In genomic region chr1:54453509-54453908, GRCh38 we compare ENCODE assay signal across 21 cellular contexts. TPM values are rescaled to one million over a fixed set of nuclear protein-coding genes. Genes with fewer than 3 reads are reported as not detected.
A peak's percentile ranks its signal among the peaks of the same experiment; 100 is the strongest.
DNase-seq lines count a peak whose midpoint lies in the region; ATAC-seq, FAIRE-seq and TF ChIP-seq lines count a peak whose summit lies in the region.
"Had no signal": no experiment of that assay in that cellular context is flagged by ENCODE, and none has a peak within 500 bp of the region (broad histone marks: within the 10 kb centered on the region; RNA-seq: fewer than 3 reads in every experiment).

No MANE protein-coding gene starts in this region.

- H3K27ac Mint-ChIP-seq in immature natural killer cell (peak overlapping the region in 1 of 6 donors; percentile 49), neural progenitor cell (peak overlapping the region; percentile 81), progenitor cell of endocrine pancreas (no peak overlapping the region)
- peak overlapping the region; percentile 52 for H3K27ac Mint-ChIP-seq in stimulated activated naive B cell treated with anti-CD40 and anti-IgM and Interleukin-4, amounts not matched to agents 10 μg/mL and 1 μg/mL and 100 μg/mL, for 72 hours
- H3K27ac Mint-ChIP-seq: B cell, CD14-positive monocyte had no signal

- POLR2A ChIA-PET in K562 (lab: Yijun Ruan, JAX), result interaction anchor here (0.6 to 1.1 kb wide), 3 partner anchors 9 to 30 kb away, joined by 3 to 4 read pairs (median 3); no protein-coding TSS in a partner anchor

- H3K27me3 Mint-ChIP-seq in immature natural killer cell (ENCODE audit: low read depth in 3 of 3), result peaks cover 1 to 9% (median 2%) of the 10 kb centered on the region in 3 donors
- H3K27me3 Mint-ChIP-seq in neural progenitor cell (ENCODE audit: insufficient read depth, low read depth), result peaks cover 10% of the 10 kb centered on the region
- peaks cover 32 to 38% of the 10 kb centered on the region in 2 donors for H3K27me3 Mint-ChIP-seq in stimulated activated naive B cell treated with anti-CD40 and anti-IgM and Interleukin-4, amounts not matched to agents 10 μg/mL and 1 μg/mL and 100 μg/mL, for 72 hours
- no peaks in the 10 kb centered on the region for H3K27me3 Mint-ChIP-seq in progenitor cell of endocrine pancreas

- H3K4me1 ChIP-seq in K562 (replicated peaks in 1 of 2; ENCODE audit: control insufficient read depth in 2 of 2, insufficient read depth in 2 of 2, low read length in 2 of 2) (peaks cover 0 to 5% of the 10 kb centered on the region in 2 experiments; a peak in 3 of 5 replicates), neural progenitor cell (no peaks in the 10 kb centered on the region)
- H3K4me1 ChIP-seq: A549 had no signal

- DNase-seq in K562 (ENCODE audit: extremely low read depth in 1 of 4, low spot score in 3 of 4) (no peak), immature natural killer cell (no peak), neural progenitor cell (ENCODE audit: low spot score) (no peak), progenitor cell of endocrine pancreas (ENCODE audit: low spot score, unreplicated experiment) (no peak), activated gamma-delta T cell (lab: John Stamatoyannopoulos, UW) (no peak)
- DNase-seq in stimulated activated naive B cell treated with anti-CD40 and anti-IgM and Interleukin-4, amounts not matched to agents 10 μg/mL and 1 μg/mL and 100 μg/mL, for 72 hours, result no peak
- DNase-seq: H7, MG63, NCI-H1436, NCI-H187 treated with DMSO at 0.1 percent for 48 hours, NCI-H2227 treated with DMSO at 0.1 percent for 48 hours, NCI-H510A, PC-9, SHP77 treated with DMSO at 0.1 percent for 48 hours, SK-N-SH had no signal

- 0 out of 2 replicates have a peak, but pooled peaks cover 5% of the 10 kb centered on the region for H3K9me3 ChIP-seq in K562 (replicated peaks; ENCODE audit: control insufficient read depth, insufficient read depth, low read depth, low read length)
- no peaks in the 10 kb centered on the region for H3K9me3 ChIP-seq in neural progenitor cell (ENCODE audit: low read depth)
- H3K9me3 ChIP-seq: A549, MG63, SK-N-SH had no signal

- H3K9me3 Mint-ChIP-seq in immature natural killer cell (peaks cover 0 to 2% (median under 1%) of the 10 kb centered on the region in 6 donors), neural progenitor cell (peaks cover 17% of the 10 kb centered on the region), progenitor cell of endocrine pancreas (ENCODE audit: low read depth) (peaks cover 6% of the 10 kb centered on the region)
- H3K9me3 Mint-ChIP-seq in stimulated activated naive B cell treated with anti-CD40 and anti-IgM and Interleukin-4, amounts not matched to agents 10 μg/mL and 1 μg/mL and 100 μg/mL, for 72 hours, result peaks cover 5 to 15% of the 10 kb centered on the region in 2 donors

- H3K79me2 ChIP-seq in K562 (ENCODE audit: control insufficient read depth, insufficient read depth, low read length), result no peaks in the 10 kb centered on the region
- no peaks in the 10 kb centered on the region for H3K79me2 ChIP-seq in neural progenitor cell (ENCODE audit: low read depth)

- BruUV-seq in K562 (replicated peaks; lab: Mats Ljungman, UMichigan), result no TSS peak

- no peak overlapping the region for H3K27ac ChIP-seq in K562 (ENCODE audit: extremely low read depth, low read depth, low read length)
- H3K27ac ChIP-seq in neural progenitor cell, result no peak overlapping the region
- H3K27ac ChIP-seq: A549, PC-9, RWPE1 had no signal

- CTCF ChIA-PET in K562 (lab: Yijun Ruan, JAX; ENCODE audit: low intra/inter-chr PET ratio), result no interaction called here

- TF ChIP-seq RAD21 in K562 (CRISPR knock-in tag; conservative IDR thresholded peaks at IDR 0.05 in 1 of 2, IDR thresholded peaks at IDR 0.05 in 1 of 2), result no peak

- ATAC-seq in K562 (no peak), GM19467 (IDR thresholded peaks at IDR 0.05; ENCODE audit: unreplicated experiment) (no peak)
- no peak for ATAC-seq in stimulated activated naive B cell treated with anti-CD40 and anti-IgM and Interleukin-4, amounts not matched to agents 10 μg/mL and 1 μg/mL and 100 μg/mL, for 72 hours (replicated peaks)
- ATAC-seq: A549 had no signal

- no peak for FAIRE-seq in K562 (lab: Jason Lieb, UNC)
- FAIRE-seq: A549, G401.6 had no signal

- H3K4me1 Mint-ChIP-seq in immature natural killer cell (peaks cover 12 to 23% of the 10 kb centered on the region in 2 donors), neural progenitor cell (peaks cover 15% of the 10 kb centered on the region), progenitor cell of endocrine pancreas (ENCODE audit: low read depth) (no peaks in the 10 kb centered on the region)
- H3K4me1 Mint-ChIP-seq in stimulated activated naive B cell treated with anti-CD40 and anti-IgM and Interleukin-4, amounts not matched to agents 10 μg/mL and 1 μg/mL and 100 μg/mL, for 72 hours, result no peaks in the 10 kb centered on the region
- H3K4me1 Mint-ChIP-seq: B cell, CD14-positive monocyte had no signal

- H3K4me3 Mint-ChIP-seq in immature natural killer cell (peak overlapping the region in 4 of 5 donors; percentile 47 to 59 (median 52)), neural progenitor cell (no peak overlapping the region), progenitor cell of endocrine pancreas (ENCODE audit: low read depth) (no peak overlapping the region)
- no peak overlapping the region for H3K4me3 Mint-ChIP-seq in stimulated activated naive B cell treated with anti-CD40 and anti-IgM and Interleukin-4, amounts not matched to agents 10 μg/mL and 1 μg/mL and 100 μg/mL, for 72 hours
- H3K4me3 Mint-ChIP-seq: B cell, CD14-positive monocyte had no signal

- intact Hi-C loops in K562 (cut with micrococcal nuclease), result no loop called here

- H3K27me3 ChIP-seq in K562 (ENCODE audit: control insufficient read depth in 2 of 2, insufficient read depth in 2 of 2, low read length in 2 of 2) (no peaks in the 10 kb centered on the region), neural progenitor cell (no peaks in the 10 kb centered on the region)
- H3K27me3 ChIP-seq: MG63 had no signal

- TF ChIP-seq CTCF in K562 (IDR thresholded peaks at IDR 0.05 in 2 of 3, conservative IDR thresholded peaks at IDR 0.05 in 1 of 3; ENCODE audit: insufficient read depth in 2 of 3, low read depth in 1 of 3, low read length in 3 of 3) (no peak), neural progenitor cell (IDR thresholded peaks at IDR 0.05) (no peak), progenitor cell of endocrine pancreas (IDR thresholded peaks at IDR 0.05; ENCODE audit: unreplicated experiment) (no peak)

- H3K9me1 ChIP-seq in K562 (ENCODE audit: control insufficient read depth, insufficient read depth, low read length), result no peaks in the 10 kb centered on the region

- H4K20me1 ChIP-seq in K562 (replicated peaks; ENCODE audit: control insufficient read depth, insufficient read depth, low read length) (no peaks in the 10 kb centered on the region), neural progenitor cell (ENCODE audit: low read depth) (no peaks in the 10 kb centered on the region)

- H2AFZ ChIP-seq in K562 (ENCODE audit: low read depth, low read length) (peak overlapping the region; percentile 73; the same call in 1 of the 2 replicates), neural progenitor cell (replicated peaks) (no peak overlapping the region)
- H2AFZ ChIP-seq: PC-9 had no signal

- no peak overlapping the region for H3K4me3 ChIP-seq in K562
- no peak overlapping the region for H3K4me3 ChIP-seq in neural progenitor cell
- H3K4me3 ChIP-seq: A549, MG63, PC-9 had no signal

- H3K36me3 Mint-ChIP-seq in immature natural killer cell (peaks cover 0 to 7% (median 0%) of the 10 kb centered on the region in 3 donors), neural progenitor cell (no peaks in the 10 kb centered on the region), progenitor cell of endocrine pancreas (ENCODE audit: insufficient read depth) (no peaks in the 10 kb centered on the region)
- peaks cover 1 to 5% of the 10 kb centered on the region in 2 donors for H3K36me3 Mint-ChIP-seq in stimulated activated naive B cell treated with anti-CD40 and anti-IgM and Interleukin-4, amounts not matched to agents 10 μg/mL and 1 μg/mL and 100 μg/mL, for 72 hours
- H3K36me3 Mint-ChIP-seq: CD14-positive monocyte had no signal

- H3K36me3 ChIP-seq in K562 (ENCODE audit: control insufficient read depth, insufficient read depth, low read length) (no peaks in the 10 kb centered on the region), neural progenitor cell (no peaks in the 10 kb centered on the region)
- H3K36me3 ChIP-seq: MG63 had no signal

- no peak for TF ChIP-seq EP300 in K562 (IDR thresholded peaks at IDR 0.05; ENCODE audit: low read length)

- H3F3A ChIP-seq in neural progenitor cell (ENCODE audit: low read depth), result peaks cover 5% of the 10 kb centered on the region

- no peak for TF ChIP-seq POLR2A in K562 (conservative IDR thresholded peaks at IDR 0.05)

- in situ Hi-C loops in K562 (cut with MboI), result no loop called here

- no peak overlapping the region for H3K4me2 ChIP-seq in K562 (ENCODE audit: insufficient read depth, low read length)
- no peak overlapping the region for H3K4me2 ChIP-seq in neural progenitor cell
- H3K4me2 ChIP-seq: A549, PC-9, SK-N-SH had no signal

- no peak overlapping the region for H3K9ac ChIP-seq in K562 (ENCODE audit: insufficient read depth in 1 of 2, low read depth in 2 of 2, low read length in 2 of 2)
- no peak overlapping the region for H3K9ac ChIP-seq in neural progenitor cell
- H3K9ac ChIP-seq: SK-N-SH had no signal

- WGBS in K562 (ENCODE audit: insufficient coverage, low coverage, missing lambda C conversion rate), result 41% methylated on average over 2 of the region's 2 CpGs

RNA-seq across cellular contexts. Expression of gene SSBP3, which starts 47.3 kb away (rescaled TPM):
- total RNA-seq in K562 (2011; cell fraction: chromatin; rRNA removed; ENCODE audit: low replicate concordance), result 55.7 and 82.4 TPM in 2 replicates
- 34.6 and 49.5 TPM in 2 replicates for total RNA-seq in K562 (2011; cell fraction: nucleolus; rRNA removed)
- total RNA-seq in K562 (2011; cell fraction: nucleoplasm; rRNA removed), result 48.8 and 81.9 TPM in 2 replicates
- total RNA-seq in K562 (2014; rRNA removed) (23.8 and 36.9 TPM in 2 replicates), K562 (2014; rRNA removed; fragmentation: Illumina TruSeq; extraction: Trizol) (33.8 and 44.0 TPM in 2 replicates), K562 (2015; rRNA removed; fragmentation: Illumina TruSeq; extraction: Trizol) (39.8 and 45.1 TPM in 2 replicates), K562 (2021) (102 and 106 TPM in 2 replicates), neural progenitor cell (ENCODE audit: low replicate concordance) (53.0 and 86.1 TPM in 2 replicates), progenitor cell of endocrine pancreas (149 and 161 TPM in 2 replicates)
- polyA plus RNA-seq in K562 (2011; rRNA removed) (17.6 and 43.9 TPM in 2 replicates), K562 (2014; fragmentation: Illumina TruSeq; extraction: Trizol) (107 and 108 TPM in 2 replicates), K562 (2014; fragmentation: Nextera tagmentation; extraction: Ambion mirVana) (1 to 10 TPM; 8.7 TPM), K562 (2014; rRNA removed) (51.4 and 68.8 TPM in 2 replicates), immature natural killer cell (10 to 100 TPM; 19.8 to 30.1 (median 21.1) TPM)
- 18.4 and 40.7 TPM in 2 replicates for polyA plus RNA-seq in K562 (2011; cell fraction: cytosol; rRNA removed)
- polyA plus RNA-seq in K562 (2011; cell fraction: nucleus; rRNA removed), result 39.0 and 40.4 TPM in 2 replicates
- 79.9 and 107 TPM in 2 replicates for polyA plus RNA-seq in K562 (2012)
- polyA minus RNA-seq in K562 (2011; rRNA and poly(A)+ RNA removed), result 13.2 and 17.4 TPM in 2 replicates
- 21.6 and 33.8 TPM in 2 replicates for polyA minus RNA-seq in K562 (2011; cell fraction: cytosol; rRNA and poly(A)+ RNA removed)
- polyA minus RNA-seq in K562 (2011; cell fraction: nucleus; rRNA and poly(A)+ RNA removed), result 9.7 and 14.1 TPM in 2 replicates

Comparison
In these comparisons a context has a peak if more than half of its experiments do, and no peak if none do; other contexts are left out.
1. H3K4me3 Mint-ChIP-seq: peak in immature natural killer cell (4 of 5); none in neural progenitor cell (single experiment), stimulated activated naive B cell treated with anti-CD40 and anti-IgM and Interleukin-4, amounts not matched to agents 10 μg/mL and 1 μg/mL and 100 μg/mL, for 72 hours (0 of 2) and progenitor cell of endocrine pancreas (single experiment).